26 cellular contexts compared by ENCODE assay signal in the genomic region with DNA sequence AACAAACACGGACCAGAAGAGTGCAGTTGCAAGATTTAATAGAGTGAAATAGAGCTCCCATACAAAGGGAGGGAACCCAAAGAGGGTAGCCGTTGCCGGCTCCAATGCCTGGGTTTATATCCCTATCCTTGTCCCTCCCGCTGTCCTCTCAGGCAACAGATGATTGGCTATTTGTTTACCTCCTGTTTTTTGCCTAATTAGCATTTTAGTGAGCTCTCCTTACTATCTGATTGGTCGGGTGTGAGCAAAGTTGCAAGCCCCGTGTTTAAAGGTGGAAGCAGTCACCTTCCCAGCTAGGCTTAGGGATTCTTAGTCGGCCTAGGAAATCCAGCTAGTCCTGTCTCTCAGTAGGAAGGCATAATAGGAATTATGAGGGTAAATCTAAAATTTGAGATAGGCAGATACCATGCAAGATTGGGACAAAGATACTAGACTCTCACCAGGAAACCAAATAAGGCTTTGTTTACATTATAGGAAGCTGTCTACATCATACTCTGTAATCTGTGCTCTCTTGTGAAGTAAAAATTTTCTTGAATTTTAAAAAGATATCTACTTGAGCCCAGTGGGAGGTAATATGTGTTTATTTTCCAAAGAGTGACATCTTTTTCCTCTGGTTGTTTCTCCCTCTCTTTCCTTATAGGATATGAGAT.
"Had no signal": no experiment of that assay in that cellular context is flagged by ENCODE, and none has a peak within 500 bp of the region (broad histone marks: within the 10 kb centered on the region; RNA-seq: fewer than 3 reads in every experiment).

No MANE protein-coding gene starts in this region.

- DNase-seq: activated CD4-positive, alpha-beta memory T cell treated with anti-CD3 and anti-CD28 coated beads, Interleukin-2, amount 10 ng/mL, durations not matched to agents 7 days and 5 days; activated CD4-positive, alpha-beta T cell treated with anti-CD3 and anti-CD28 coated beads, Interleukin-2, amount 10 ng/mL, durations not matched to agents 24 days and 14 days; activated CD4-positive, CD25-positive, alpha-beta regulatory T cell treated with anti-CD3 and anti-CD28 coated beads, Interleukin-2, amount 50 U/mL, for 72 hours; activated CD8-positive, alpha-beta memory T cell treated with anti-CD3 and anti-CD28 coated beads, Interleukin-2, amount 50 U/mL, for 48 hours; activated gamma-delta T cell; activated naive CD4-positive, alpha-beta T cell treated with anti-CD3 and anti-CD28 coated beads, Interleukin-2, amount 10 ng/mL, durations not matched to agents 7 days and 5 days; activated naive CD8-positive, alpha-beta T cell treated with anti-CD3 and anti-CD28 coated beads, Interleukin-2, amount 10 ng/mL, durations not matched to agents 7 days and 5 days; activated T-cell treated with anti-CD3 and anti-CD28 coated beads, Interleukin-2, amount 50 U/mL, for 24 hours; amniotic stem cell; colonic mucosa; effector CD8-positive, alpha-beta T cell; heart right ventricle; left lung; lower lobe of right lung; mesendoderm; natural killer cell; posterior cingulate gyrus; right cardiac atrium; spleen; stimulated activated naive CD8-positive, alpha-beta T cell treated with anti-CD3 and anti-CD28 coated beads, Interleukin-15, Interleukin-2, amounts not matched to agents 100 U/mL and 50 U/mL, for 24 hours; T-helper 2 cell; uterus had no signal

- H3K36me3 ChIP-seq: colonic mucosa, uterus had no signal

- H3K27me3 ChIP-seq: colonic mucosa, foreskin keratinocyte, heart right ventricle, left lung, spleen, uterus had no signal

- H3K9me3 ChIP-seq: colonic mucosa, heart right ventricle, left lung, lower lobe of right lung, spleen, thoracic aorta, uterus had no signal

- H3K9me3 Mint-ChIP-seq: activated CD4-positive, alpha-beta memory T cell treated with anti-CD3 and anti-CD28 coated beads, Interleukin-2, amount 10 ng/mL, durations not matched to agents 7 days and 5 days; activated naive CD4-positive, alpha-beta T cell treated with anti-CD3 and anti-CD28 coated beads, Interleukin-2, amount 10 ng/mL, durations not matched to agents 7 days and 5 days; activated naive CD8-positive, alpha-beta T cell treated with anti-CD3 and anti-CD28 coated beads, Interleukin-2, amount 10 ng/mL, durations not matched to agents 7 days and 5 days; activated T-cell treated with anti-CD3 and anti-CD28 coated beads, Interleukin-2, amount 50 U/mL, for 24 hours; natural killer cell; type B pancreatic cell had no signal

- FAIRE-seq: endometrium had no signal

- H3K4me1 Mint-ChIP-seq: activated CD4-positive, alpha-beta memory T cell treated with anti-CD3 and anti-CD28 coated beads, Interleukin-2, amount 10 ng/mL, durations not matched to agents 7 days and 5 days; activated CD4-positive, alpha-beta T cell treated with anti-CD3 and anti-CD28 coated beads, Interleukin-2, amount 10 ng/mL, durations not matched to agents 24 days and 14 days; activated naive CD4-positive, alpha-beta T cell treated with anti-CD3 and anti-CD28 coated beads, Interleukin-2, amount 10 ng/mL, durations not matched to agents 7 days and 5 days; activated naive CD8-positive, alpha-beta T cell treated with anti-CD3 and anti-CD28 coated beads, Interleukin-2, amount 10 ng/mL, durations not matched to agents 7 days and 5 days had no signal

- H3K4me1 ChIP-seq: colonic mucosa, heart right ventricle, left lung, lower lobe of right lung, spleen, uterus had no signal

- H3K27me3 Mint-ChIP-seq: activated CD4-positive, alpha-beta memory T cell treated with anti-CD3 and anti-CD28 coated beads, Interleukin-2, amount 10 ng/mL, durations not matched to agents 7 days and 5 days; activated CD4-positive, alpha-beta T cell treated with anti-CD3 and anti-CD28 coated beads, Interleukin-2, amount 10 ng/mL, durations not matched to agents 24 days and 14 days; activated naive CD4-positive, alpha-beta T cell treated with anti-CD3 and anti-CD28 coated beads, Interleukin-2, amount 10 ng/mL, durations not matched to agents 7 days and 5 days; activated naive CD8-positive, alpha-beta T cell treated with anti-CD3 and anti-CD28 coated beads, Interleukin-2, amount 10 ng/mL, durations not matched to agents 7 days and 5 days; activated T-cell treated with anti-CD3 and anti-CD28 coated beads, Interleukin-2, amount 50 U/mL, for 24 hours; type B pancreatic cell had no signal

- H3K27ac Mint-ChIP-seq: activated CD4-positive, alpha-beta memory T cell treated with anti-CD3 and anti-CD28 coated beads, Interleukin-2, amount 10 ng/mL, durations not matched to agents 7 days and 5 days; activated CD4-positive, alpha-beta T cell treated with anti-CD3 and anti-CD28 coated beads, Interleukin-2, amount 10 ng/mL, durations not matched to agents 24 days and 14 days; activated naive CD4-positive, alpha-beta T cell treated with anti-CD3 and anti-CD28 coated beads, Interleukin-2, amount 10 ng/mL, durations not matched to agents 7 days and 5 days; activated naive CD8-positive, alpha-beta T cell treated with anti-CD3 and anti-CD28 coated beads, Interleukin-2, amount 10 ng/mL, durations not matched to agents 7 days and 5 days; activated T-cell treated with anti-CD3 and anti-CD28 coated beads, Interleukin-2, amount 50 U/mL, for 24 hours; natural killer cell; type B pancreatic cell had no signal

- H3K4me3 ChIP-seq: colonic mucosa, heart right ventricle, left lung, lower lobe of right lung, spleen, thoracic aorta, uterus had no signal

- H3K27ac ChIP-seq: colonic mucosa, foreskin keratinocyte, heart right ventricle, left lung, lower lobe of right lung, spleen, thoracic aorta, uterus had no signal

- H3K4me3 Mint-ChIP-seq: activated CD4-positive, alpha-beta memory T cell treated with anti-CD3 and anti-CD28 coated beads, Interleukin-2, amount 10 ng/mL, durations not matched to agents 7 days and 5 days; activated CD4-positive, alpha-beta T cell treated with anti-CD3 and anti-CD28 coated beads, Interleukin-2, amount 10 ng/mL, durations not matched to agents 24 days and 14 days; activated naive CD4-positive, alpha-beta T cell treated with anti-CD3 and anti-CD28 coated beads, Interleukin-2, amount 10 ng/mL, durations not matched to agents 7 days and 5 days; activated naive CD8-positive, alpha-beta T cell treated with anti-CD3 and anti-CD28 coated beads, Interleukin-2, amount 10 ng/mL, durations not matched to agents 7 days and 5 days; activated T-cell treated with anti-CD3 and anti-CD28 coated beads, Interleukin-2, amount 50 U/mL, for 24 hours; natural killer cell; type B pancreatic cell had no signal

- ATAC-seq: heart right ventricle; left lung; lower lobe of right lung; natural killer cell; right cardiac atrium; stimulated activated naive CD8-positive, alpha-beta T cell treated with anti-CD3 and anti-CD28 coated beads, Interleukin-15, Interleukin-2, amounts not matched to agents 100 U/mL and 50 U/mL, for 24 hours had no signal
